ENCODE assay signal across 10 cellular contexts in genomic region chrX:85611926-85612325, GRCh38.
DNase-seq lines count a peak whose midpoint lies in the region; ATAC-seq and TF ChIP-seq lines count a peak whose summit lies in the region.
"Had no signal": no experiment of that assay in that cellular context is flagged by ENCODE, and none has a peak within 500 bp of the region (broad histone marks: within the 10 kb centered on the region; RNA-seq: fewer than 3 reads in every experiment).

No MANE protein-coding gene starts in this region.

- no peak overlapping the region for H2AFZ ChIP-seq in mammary epithelial cell (ENCODE audit: low read depth, low read length)

- dilution Hi-C loops in mammary epithelial cell (cut with HindIII; ENCODE audit: low sequenced_read_pairs): no loop called here

- intact Hi-C loops in mammary epithelial cell (cut with micrococcal nuclease) (loop anchor here (5.0 kb wide), 3 partner anchors 560 to 1685 kb away; no protein-coding TSS in a partner anchor), gastrocnemius medialis (cut with DNase I; ENCODE audit: low total_unique reads) (no loop called here)

- DNase-seq in EH (ENCODE audit: low read depth) (peak; percentile 1), LoVo (ENCODE audit: low spot score) (peak; percentile 1), mammary epithelial cell (peak; percentile 1), nephron progenitor cell (no peak), gastrocnemius medialis (no peak), NCI-H510A (lab: John Stamatoyannopoulos, UW) (no peak)
- DNase-seq in activated naive CD4-positive, alpha-beta T cell treated with anti-CD3 and anti-CD28 coated beads, Interleukin-2, amount 50 U/mL, for 72 hours (ENCODE audit: low spot score in 2 of 2): no peak
- no peak for DNase-seq in activated naive CD8-positive, alpha-beta T cell treated with anti-CD3 and anti-CD28 coated beads, Interleukin-2, amount 50 U/mL, for 24 hours
- DNase-seq: retina, stomach had no signal

- no peak for ATAC-seq in gastrocnemius medialis
- ATAC-seq in activated naive CD4-positive, alpha-beta T cell treated with anti-CD3 and anti-CD28 coated beads, Interleukin-2, amount 50 U/mL, for 72 hours: no peak
- ATAC-seq in activated naive CD8-positive, alpha-beta T cell treated with anti-CD3 and anti-CD28 coated beads, Interleukin-2, amount 50 U/mL, for 24 hours: no peak

- CTCF ChIA-PET in mammary epithelial cell (lab: Charles Lee; ENCODE audit: low non-redundant PET): no interaction called here

- TF ChIP-seq CTCF in mammary epithelial cell (conservative IDR thresholded peaks at IDR 0.05 in 1 of 2, IDR thresholded peaks at IDR 0.05 in 1 of 2; ENCODE audit: extremely low read depth in 1 of 2, insufficient read depth in 1 of 2, low read depth in 1 of 2, low read length in 2 of 2) (peak; percentile 35 to 50), nephron progenitor cell (IDR thresholded peaks at IDR 0.05) (peak; percentile 26), gastrocnemius medialis (IDR thresholded peaks at IDR 0.05 in 4 of 5, conservative IDR thresholded peaks at IDR 0.05 in 1 of 5) (no peak)

- H3K4me3 Mint-ChIP-seq in nephron progenitor cell: no peak overlapping the region
- H3K4me3 Mint-ChIP-seq in activated naive CD8-positive, alpha-beta T cell treated with anti-CD3 and anti-CD28 coated beads, Interleukin-2, amount 50 U/mL, for 24 hours: no peak overlapping the region

- no peak overlapping the region for H3K9ac ChIP-seq in mammary epithelial cell (ENCODE audit: insufficient read depth, low read length)

- no peaks in the 10 kb centered on the region for H3K36me3 Mint-ChIP-seq in nephron progenitor cell (ENCODE audit: low read depth)
- no peaks in the 10 kb centered on the region for H3K36me3 Mint-ChIP-seq in activated naive CD4-positive, alpha-beta T cell treated with anti-CD3 and anti-CD28 coated beads, Interleukin-2, amount 50 U/mL, for 72 hours
- H3K36me3 Mint-ChIP-seq in activated naive CD8-positive, alpha-beta T cell treated with anti-CD3 and anti-CD28 coated beads, Interleukin-2, amount 50 U/mL, for 24 hours (ENCODE audit: low read depth): no peaks in the 10 kb centered on the region

- no peak overlapping the region for H3K4me2 ChIP-seq in mammary epithelial cell (ENCODE audit: insufficient read depth, low read depth, low read length)

- H3K27ac ChIP-seq in mammary epithelial cell (ENCODE audit: insufficient read depth, low read depth, low read length) (no peak overlapping the region), gastrocnemius medialis (no peak overlapping the region)
- H3K27ac ChIP-seq: stomach had no signal

- no TSS peak for BruUV-seq in mammary epithelial cell (replicated peaks; lab: Mats Ljungman, UMichigan)

- no peaks in the 10 kb centered on the region for H3K9me3 ChIP-seq in mammary epithelial cell (replicated peaks; ENCODE audit: insufficient read depth, low read length)
- no peaks in the 10 kb centered on the region for H3K9me3 ChIP-seq in gastrocnemius medialis
- H3K9me3 ChIP-seq: stomach had no signal

- no peaks in the 10 kb centered on the region for H3K27me3 Mint-ChIP-seq in nephron progenitor cell (ENCODE audit: low read depth, poor library complexity)
- no peaks in the 10 kb centered on the region for H3K27me3 Mint-ChIP-seq in activated naive CD8-positive, alpha-beta T cell treated with anti-CD3 and anti-CD28 coated beads, Interleukin-2, amount 50 U/mL, for 24 hours

- no peak for TF ChIP-seq POLR2A in gastrocnemius medialis (IDR thresholded peaks at IDR 0.05)

- H3K4me1 Mint-ChIP-seq in nephron progenitor cell: no peaks in the 10 kb centered on the region
- no peaks in the 10 kb centered on the region for H3K4me1 Mint-ChIP-seq in activated naive CD8-positive, alpha-beta T cell treated with anti-CD3 and anti-CD28 coated beads, Interleukin-2, amount 50 U/mL, for 24 hours

- H3K36me3 ChIP-seq in mammary epithelial cell (ENCODE audit: insufficient read depth, low read length) (no peaks in the 10 kb centered on the region), gastrocnemius medialis (no peaks in the 10 kb centered on the region)
- H3K36me3 ChIP-seq: stomach had no signal

- no peaks in the 10 kb centered on the region for H4K20me1 ChIP-seq in mammary epithelial cell (ENCODE audit: insufficient read depth, low read length)

- in situ Hi-C loops in mammary epithelial cell (cut with MboI; ENCODE audit: low sequenced_read_pairs in 2 of 2) (loop anchor here in 1 of 2 donors (25.0 kb wide), 1 partner anchor 1325 kb away; no protein-coding TSS in a partner anchor), gastrocnemius medialis (cut with MboI; ENCODE audit: low sequenced_read_pairs in 4 of 4) (no loop called here)

- no peaks in the 10 kb centered on the region for H3K79me2 ChIP-seq in mammary epithelial cell (ENCODE audit: insufficient read depth, low read length)

- H3K27me3 ChIP-seq in mammary epithelial cell (ENCODE audit: insufficient read depth, low read length) (no peaks in the 10 kb centered on the region), gastrocnemius medialis (no peaks in the 10 kb centered on the region)
- H3K27me3 ChIP-seq: stomach had no signal

- H3K27ac Mint-ChIP-seq in nephron progenitor cell: no peak overlapping the region
- H3K27ac Mint-ChIP-seq in activated naive CD4-positive, alpha-beta T cell treated with anti-CD3 and anti-CD28 coated beads, Interleukin-2, amount 50 U/mL, for 72 hours: no peak overlapping the region
- no peak overlapping the region for H3K27ac Mint-ChIP-seq in activated naive CD8-positive, alpha-beta T cell treated with anti-CD3 and anti-CD28 coated beads, Interleukin-2, amount 50 U/mL, for 24 hours

- H3K9me3 Mint-ChIP-seq in nephron progenitor cell: peaks cover 12% of the 10 kb centered on the region
- peaks cover 0 to 5% of the 10 kb centered on the region in 2 donors for H3K9me3 Mint-ChIP-seq in activated naive CD4-positive, alpha-beta T cell treated with anti-CD3 and anti-CD28 coated beads, Interleukin-2, amount 50 U/mL, for 72 hours
- no peaks in the 10 kb centered on the region for H3K9me3 Mint-ChIP-seq in activated naive CD8-positive, alpha-beta T cell treated with anti-CD3 and anti-CD28 coated beads, Interleukin-2, amount 50 U/mL, for 24 hours

- H3K4me3 ChIP-seq in mammary epithelial cell (replicated peaks in 1 of 3; ENCODE audit: insufficient read depth in 1 of 3, low read depth in 2 of 3, low read length in 3 of 3) (no peak overlapping the region), gastrocnemius medialis (no peak overlapping the region)
- H3K4me3 ChIP-seq: stomach had no signal

- H3K4me1 ChIP-seq in mammary epithelial cell (ENCODE audit: insufficient read depth, low read length) (no peaks in the 10 kb centered on the region), gastrocnemius medialis (no peaks in the 10 kb centered on the region)
- H3K4me1 ChIP-seq: stomach had no signal

Comparison
In these comparisons a context has a peak if more than half of its experiments do, and no peak if none do; other contexts are left out.
1. DNase-seq: peak in EH (single experiment), LoVo (single experiment) and mammary epithelial cell (single experiment); none in nephron progenitor cell (single experiment), gastrocnemius medialis (0 of 2), activated naive CD4-positive, alpha-beta T cell treated with anti-CD3 and anti-CD28 coated beads, Interleukin-2, amount 50 U/mL, for 72 hours (0 of 2), activated naive CD8-positive, alpha-beta T cell treated with anti-CD3 and anti-CD28 coated beads, Interleukin-2, amount 50 U/mL, for 24 hours (single experiment) and NCI-H510A (single experiment).
2. CTCF ChIP-seq: peak in mammary epithelial cell (2 of 2) and nephron progenitor cell (single experiment); none in gastrocnemius medialis (0 of 5).